ENCODE assay signal across 9 cellular contexts in genomic region chr11:128549256-128549944, GRCh38. TPM values are rescaled to one million over a fixed set of nuclear protein-coding genes. Genes with fewer than 3 reads are reported as not detected.
DNase-seq lines count a peak whose midpoint lies in the region; ATAC-seq, FAIRE-seq and TF ChIP-seq lines count a peak whose summit lies in the region.
"Had no signal": no experiment of that assay in that cellular context is flagged by ENCODE, and none has a peak within 500 bp of the region (broad histone marks: within the 10 kb centered on the region; RNA-seq: fewer than 3 reads in every experiment).

No MANE protein-coding gene starts in this region.

- H3K4me1 ChIP-seq in GM12878 (ENCODE audit: control insufficient read depth, insufficient read depth, low read length), result peaks cover 49% of the 10 kb centered on the region
- H3K4me1 ChIP-seq in iPS DF 6.9 (ENCODE audit: control insufficient read depth, insufficient read depth, low read length), result peaks cover 2% of the 10 kb centered on the region; the same call in 1 of the 2 replicates
- peaks cover 14 to 25% (median 22%) of the 10 kb centered on the region in 3 donors for H3K4me1 ChIP-seq in skeletal muscle tissue (ENCODE audit: control insufficient read depth in 3 of 3, insufficient read depth in 3 of 3, low read length in 3 of 3)
- H3K4me1 ChIP-seq: SJSA1 had no signal

- no peak overlapping the region for H3K9ac ChIP-seq in GM12878 (ENCODE audit: control insufficient read depth, insufficient read depth, low read length)
- peak overlapping the region in 2 of 3 donors; percentile 18 to 45 for H3K9ac ChIP-seq in skeletal muscle tissue (ENCODE audit: low read depth in 1 of 3, low read length in 3 of 3)

- H3K9me3 ChIP-seq in GM12878 (replicated peaks; ENCODE audit: control insufficient read depth, insufficient read depth, low read length), result no peaks in the 10 kb centered on the region
- H3K9me3 ChIP-seq in iPS DF 6.9 (ENCODE audit: control insufficient read depth, insufficient read depth, low read length), result no peaks in the 10 kb centered on the region
- H3K9me3 ChIP-seq in skeletal muscle tissue (ENCODE audit: control insufficient read depth in 3 of 3, low read length in 3 of 3), result no peaks in the 10 kb centered on the region
- H3K9me3 ChIP-seq: SJSA1 had no signal

- no peak for TF ChIP-seq POLR2A in GM12878 (IDR thresholded peaks at IDR 0.05; ENCODE audit: low read depth, low read length)

- H3K27me3 ChIP-seq in GM12878 (replicated peaks in 1 of 2; ENCODE audit: control insufficient read depth in 2 of 2, insufficient read depth in 2 of 2, low read length in 1 of 2), result no peaks in the 10 kb centered on the region
- peaks cover 39% of the 10 kb centered on the region for H3K27me3 ChIP-seq in iPS DF 6.9 (ENCODE audit: control insufficient read depth, insufficient read depth, low read length)
- H3K27me3 ChIP-seq in skeletal muscle tissue (ENCODE audit: control insufficient read depth in 3 of 3, insufficient read depth in 3 of 3, low read length in 3 of 3), result no peaks in the 10 kb centered on the region
- H3K27me3 ChIP-seq: SJSA1 had no signal

- TF ChIP-seq EP300 in GM12878 (IDR thresholded peaks at IDR 0.05; ENCODE audit: borderline replicate concordance in 1 of 2, control insufficient read depth in 1 of 2, low read depth in 2 of 2, low read length in 2 of 2), result no peak

- DNase-seq in HFF-Myc (ENCODE audit: extremely low read depth, low read depth) (no peak), GM12878 (ENCODE audit: low read depth, low spot score) (no peak), iPS DF 6.9 (ENCODE audit: low read depth, low spot score) (no peak), middle frontal gyrus (ENCODE audit: extremely low spot score, low spot score) (no peak), G401 (ENCODE audit: low spot score) (no peak), DMS79 treated with DMSO at 0.1 percent for 48 hours (lab: John Stamatoyannopoulos, UW) (no peak)

- no peaks in the 10 kb centered on the region for H3K79me2 ChIP-seq in GM12878 (ENCODE audit: control insufficient read depth, insufficient read depth, low read length)

- no TSS peak for BruUV-seq in GM12878 (replicated peaks; lab: Mats Ljungman, UMichigan)

- 0 out of 2 replicates have a peak overlapping the region, but pooled peaks have one; percentile 21 for H3K4me2 ChIP-seq in GM12878 (ENCODE audit: control insufficient read depth, insufficient read depth)

- intact Hi-C loops in GM12878 (cut with micrococcal nuclease; ENCODE audit: unreplicated experiment), result no loop called here

- ATAC-seq in GM12878, result no peak
- no peak for ATAC-seq in GM18907 (IDR thresholded peaks at IDR 0.05; ENCODE audit: unreplicated experiment)

- H3K27ac ChIP-seq in GM12878 (ENCODE audit: control insufficient read depth, insufficient read depth) (no peak overlapping the region; the same call in 1 of the 2 replicates), iPS DF 6.9 (ENCODE audit: low read length) (no peak overlapping the region), skeletal muscle tissue (ENCODE audit: low read depth, low read length) (peak overlapping the region; percentile 69)
- H3K27ac ChIP-seq: SJSA1 had no signal

- TF ChIP-seq CTCF in HFF-Myc (IDR thresholded peaks at IDR 0.05; ENCODE audit: low read depth, low read length, missing control alignments) (no peak), GM12878 (IDR thresholded peaks at IDR 0.05 in 2 of 3, conservative IDR thresholded peaks at IDR 0.05 in 1 of 3; ENCODE audit: control insufficient read depth in 2 of 3, extremely low read depth in 1 of 3, insufficient read depth in 1 of 3, low read depth in 3 of 3, low read length in 3 of 3) (no peak)

- RAD21 ChIA-PET in GM12878 (lab: Charles Lee; ENCODE audit: unreplicated experiment), result interaction anchor here (1.1 to 1.7 kb wide), 8 partner anchors 26 to 251 kb away, joined by 3 to 6 read pairs (median 4); no protein-coding TSS in a partner anchor

- SMC1A ChIA-PET in GM12878 (lab: Charles Lee; ENCODE audit: uncharacterized antibody, unreplicated experiment), result interaction anchor here (0.6 to 2.5 kb wide), 15 partner anchors 21 to 281 kb away, joined by 3 to 14 read pairs (median 5); no protein-coding TSS in a partner anchor

- in situ Hi-C loops in GM12878 (cut with MboI) (no loop called here), G401 (cut with HindIII; ENCODE audit: low sequenced_read_pairs) (no loop called here)

- H3K36me3 ChIP-seq in GM12878 (ENCODE audit: control insufficient read depth in 2 of 2, insufficient read depth in 2 of 2, low read length in 1 of 2), result no peaks in the 10 kb centered on the region
- H3K36me3 ChIP-seq in iPS DF 6.9 (ENCODE audit: control insufficient read depth, insufficient read depth, low read length), result no peaks in the 10 kb centered on the region
- H3K36me3 ChIP-seq in skeletal muscle tissue (ENCODE audit: control insufficient read depth in 3 of 3, insufficient read depth in 3 of 3, low read length in 3 of 3), result no peaks in the 10 kb centered on the region
- H3K36me3 ChIP-seq: SJSA1 had no signal

- 59% methylated on average over 28 of the region's 37 CpGs for WGBS in GM12878 (ENCODE audit: insufficient coverage, insufficient replicate concordance, low lambda C conversion rate, missing lambda C conversion rate)
- WGBS in iPS DF 6.9 (ENCODE audit: insufficient coverage, insufficient read length), result no CpG with 5 or more reads among the region's 37 CpGs

- TF ChIP-seq RAD21 in GM12878 (IDR thresholded peaks at IDR 0.05; ENCODE audit: insufficient read depth, low read depth, low read length), result no peak

- H3K4me3 ChIP-seq in HFF-Myc (replicated peaks; ENCODE audit: low read depth, low read length), result peak overlapping the region; percentile 32; the same call in 1 of the 2 replicates
- peak overlapping the region; percentile 60; the same call in 1 of the 2 replicates for H3K4me3 ChIP-seq in GM12878
- H3K4me3 ChIP-seq in iPS DF 6.9 (ENCODE audit: low read length), result peak overlapping the region; percentile 10; the same call in 1 of the 2 replicates
- H3K4me3 ChIP-seq in skeletal muscle tissue (ENCODE audit: low read length in 3 of 3), result peak overlapping the region; percentile 66 to 67 (median 67)
- H3K4me3 ChIP-seq: SJSA1 had no signal

- no peak for FAIRE-seq in GM12878 (lab: Jason Lieb, UNC)

- CTCF ChIA-PET in GM12878 (lab: Yijun Ruan, JAX), result interaction anchor here (1.1 to 2.0 kb wide), 3 partner anchors 52 to 259 kb away, joined by 4 to 5 read pairs (median 4); no protein-coding TSS in a partner anchor

- POLR2A ChIA-PET in GM12878 (lab: Charles Lee), result interaction anchor here (0.5 to 1.6 kb wide), 3 partner anchors 24 to 260 kb away, joined by 3 to 8 read pairs (median 5); no protein-coding TSS in a partner anchor

- H2AFZ ChIP-seq in GM12878 (ENCODE audit: control insufficient read depth, low read depth, low read length), result peak overlapping the region; percentile 25; the same call in 1 of the 2 replicates

- H4K20me1 ChIP-seq in GM12878 (ENCODE audit: control insufficient read depth, insufficient read depth), result no peaks in the 10 kb centered on the region

TF ChIP-seq in GM12878, 131 proteins besides CTCF, POLR2A, EP300 and RAD21 (continues in another document):
- TF ChIP-seq PML (IDR thresholded peaks at IDR 0.05; ENCODE audit: low read length) (no peak), MTA2 (IDR thresholded peaks at IDR 0.05; ENCODE audit: low read depth) (no peak), FOXK2 (IDR thresholded peaks at IDR 0.05) (no peak), CBX5 (IDR thresholded peaks at IDR 0.05; ENCODE audit: low read depth) (no peak), PAX8 (IDR thresholded peaks at IDR 0.05) (no peak), BMI1 (IDR thresholded peaks at IDR 0.05; ENCODE audit: borderline replicate concordance) (no peak), BHLHE40 (IDR thresholded peaks at IDR 0.05; ENCODE audit: borderline replicate concordance in 1 of 2, low read depth in 2 of 2, low read length in 1 of 2) (no peak), ZBED1 (IDR thresholded peaks at IDR 0.05; ENCODE audit: borderline replicate concordance) (no peak)

RNA-seq across cellular contexts. Expression of gene ETS1, which starts 38.0 kb away (rescaled TPM):
- total RNA-seq in GM12878 (2013; cell fraction: nucleolus; rRNA removed), result 48.9 and 50.6 TPM in 2 replicates
- total RNA-seq in GM12878 (2014; rRNA removed) (50.9 and 51.8 TPM in 2 replicates), GM12878 (2014; rRNA removed; fragmentation: Illumina TruSeq; extraction: Trizol) (59.9 and 60.2 TPM in 2 replicates), GM12878 (2021) (106 and 112 TPM in 2 replicates), skeletal muscle tissue (37.1 TPM)
- 52.5 TPM for polyA plus RNA-seq in GM12878 (2011; ENCODE audit: low read depth)
- polyA plus RNA-seq in GM12878 (2011; rRNA removed) (59.9 and 66.2 TPM in 2 replicates), GM12878 (2014; fragmentation: Illumina TruSeq; extraction: Trizol) (112 and 121 TPM in 2 replicates), GM12878 (2014; fragmentation: Nextera tagmentation; extraction: Ambion mirVana) (10 to 100 TPM; 12.5 to 21.3 TPM), GM12878 (2014; rRNA removed) (60.5 and 64.9 TPM in 2 replicates), GM12878 (2016; fragmentation: Nextera tagmentation; extraction: Ambion mirVana) (10 to 100 TPM; 22.6 to 27.2 TPM)
- polyA plus RNA-seq in GM12878 (2011; cell fraction: cytosol; rRNA removed), result 62.2 and 71.2 TPM in 2 replicates
- polyA plus RNA-seq in GM12878 (2011; cell fraction: nucleus; rRNA removed), result 25.2 and 33.5 TPM in 2 replicates
- polyA plus RNA-seq in GM12878 (2012), result 88.4 and 91.7 TPM in 2 replicates
- 87.3 and 88.4 TPM in 2 replicates for polyA minus RNA-seq in GM12878 (2011; rRNA and poly(A)+ RNA removed)
- 31.1 and 36.9 TPM in 2 replicates for polyA minus RNA-seq in GM12878 (2011; cell fraction: cytosol; rRNA and poly(A)+ RNA removed)
- polyA minus RNA-seq in GM12878 (2011; cell fraction: nucleus; rRNA and poly(A)+ RNA removed), result 35.8 and 53.5 TPM in 2 replicates
- 50.3 and 61.7 TPM in 2 replicates for total RNA-seq in G401 (2014; rRNA removed; shearing (Covaris generic))

Comparison
In these comparisons a context has a peak if more than half of its experiments do, and no peak if none do; other contexts are left out.
1. H3K4me3 ChIP-seq: peak in every context shown above with its lines; median percentile 67 in skeletal muscle tissue; 60 in GM12878; 32 in HFF-Myc; 10 in iPS DF 6.9.